8 cellular contexts compared by ENCODE assay signal in genomic region chr16:11312718-11313492, GRCh38. TPM values are rescaled to one million over a fixed set of nuclear protein-coding genes. Genes with fewer than 3 reads are reported as not detected.
DNase-seq lines count a peak whose midpoint lies in the region; ATAC-seq, FAIRE-seq and TF ChIP-seq lines count a peak whose summit lies in the region.

No MANE protein-coding gene starts in this region.

- H3K4me1 Mint-ChIP-seq in H9: peaks cover 50 to 55% of the 10 kb centered on the region in 2 experiments
- H3K4me1 Mint-ChIP-seq in activated CD4-positive, alpha-beta memory T cell treated with anti-CD3 and anti-CD28 coated beads, Interleukin-2, amount 10 ng/mL, durations not matched to agents 7 days and 5 days: peaks cover 65% of the 10 kb centered on the region

- DNase-seq in AG09309 (ENCODE audit: low read depth) (peak; percentile 27), H9 (peak; percentile 74), kidney (no peak), NCI-H2171 treated with DMSO at 0.1 percent for 48 hours (lab: John Stamatoyannopoulos, UW) (no peak)
- peak; percentile 55 for DNase-seq in activated CD4-positive, alpha-beta memory T cell treated with anti-CD3 and anti-CD28 coated beads, Interleukin-2, amount 10 ng/mL, durations not matched to agents 7 days and 5 days

- no peak overlapping the region for H2AFZ ChIP-seq in H9 (ENCODE audit: low read length)

- no peak overlapping the region for H2BK120ac ChIP-seq in H9 (ENCODE audit: low read depth, low read length, poor library complexity, severe bottlenecking)

- H3K18ac ChIP-seq in H9 (ENCODE audit: insufficient read length, low read depth, low read length): peak overlapping the region; percentile 90

- H3K9me3 Mint-ChIP-seq in H9: no peaks in the 10 kb centered on the region
- no peaks in the 10 kb centered on the region for H3K9me3 Mint-ChIP-seq in activated CD4-positive, alpha-beta memory T cell treated with anti-CD3 and anti-CD28 coated beads, Interleukin-2, amount 10 ng/mL, durations not matched to agents 7 days and 5 days

- WGBS in H9 (ENCODE audit: extremely low coverage, insufficient read length, low lambda C conversion rate): no CpG with 5 or more reads among the region's 8 CpGs

- H3K27ac ChIP-seq in H9 (ENCODE audit: insufficient read length, low read depth, low read length): peak overlapping the region; percentile 96
- H3K27ac ChIP-seq in kidney (ENCODE audit: low read depth in 2 of 2, low read length in 2 of 2): peak overlapping the region in 1 of 2 donors; percentile 52

- TF ChIP-seq CTCF in AG09309 (IDR thresholded peaks at IDR 0.05; ENCODE audit: control insufficient read depth, insufficient read depth, low read depth, low read length, missing control alignments) (no peak), H9 (conservative IDR thresholded peaks at IDR 0.05) (no peak), kidney (IDR thresholded peaks at IDR 0.05; ENCODE audit: borderline replicate concordance, extremely low read depth, insufficient read depth) (no peak)

- no peak overlapping the region for H3K56ac ChIP-seq in H9 (ENCODE audit: insufficient read length, low read depth, low read length)

- H3K27me3 Mint-ChIP-seq in H9 (ENCODE audit: low read depth): no peaks in the 10 kb centered on the region
- H3K27me3 Mint-ChIP-seq in activated CD4-positive, alpha-beta memory T cell treated with anti-CD3 and anti-CD28 coated beads, Interleukin-2, amount 10 ng/mL, durations not matched to agents 7 days and 5 days: no peaks in the 10 kb centered on the region

- no peaks in the 10 kb centered on the region for H4K20me1 ChIP-seq in H9 (ENCODE audit: control insufficient read depth, insufficient read depth, insufficient read length)

- H3K4me1 ChIP-seq in H9 (ENCODE audit: insufficient read depth, low read length): peaks cover 6% of the 10 kb centered on the region; the same call in 1 of the 2 replicates
- peaks cover 0 to 24% of the 10 kb centered on the region in 2 donors for H3K4me1 ChIP-seq in kidney (ENCODE audit: control insufficient read depth in 1 of 2, insufficient read depth in 1 of 2, low read depth in 1 of 2, low read length in 2 of 2)

- no peak overlapping the region for H2BK20ac ChIP-seq in H9 (ENCODE audit: low read depth, low read length, poor library complexity, severe bottlenecking)

- H4K91ac ChIP-seq in H9 (ENCODE audit: insufficient read length, low read depth, low read length): peak overlapping the region; percentile 63

- H2BK15ac ChIP-seq in H9 (ENCODE audit: low read depth, low read length): no peak overlapping the region

- H3K9ac ChIP-seq in H9 (ENCODE audit: extremely low read depth, insufficient read length, low read length): peak overlapping the region; percentile 34
- no peak overlapping the region for H3K9ac ChIP-seq in kidney (ENCODE audit: low read length in 2 of 2)

- peak overlapping the region; percentile 88 to 98 (median 90) for H3K27ac Mint-ChIP-seq in H9
- peak overlapping the region; percentile 68 for H3K27ac Mint-ChIP-seq in activated CD4-positive, alpha-beta memory T cell treated with anti-CD3 and anti-CD28 coated beads, Interleukin-2, amount 10 ng/mL, durations not matched to agents 7 days and 5 days

- CTCF ChIA-PET in activated CD4-positive, alpha-beta memory T cell treated with anti-CD3 and anti-CD28 coated beads, Interleukin-2, amount 10 ng/mL, durations not matched to agents 7 days and 5 days (lab: Charles Lee): interaction anchor here (0.9 to 1.5 kb wide), 7 partner anchors 15 to 349 kb away, joined by 3 to 5 read pairs (median 4); partner anchors contain the start of gene SOCS1

- no peaks in the 10 kb centered on the region for H3K79me1 ChIP-seq in H9 (ENCODE audit: insufficient read depth, low read depth, low read length, poor library complexity, severe bottlenecking)

- H2AK5ac ChIP-seq in H9 (ENCODE audit: insufficient read length, low read length): peak overlapping the region; percentile 57

- H3K36me3 ChIP-seq in kidney (ENCODE audit: control insufficient read depth in 1 of 2, insufficient read depth in 2 of 2, low read length in 2 of 2): no peaks in the 10 kb centered on the region

- H3K4ac ChIP-seq in H9 (ENCODE audit: low read depth, low read length): no peak overlapping the region

- H3K4me3 ChIP-seq in AG09309 (ENCODE audit: control insufficient read depth, low read depth, low read length): no peak overlapping the region
- peak overlapping the region; percentile 12 for H3K4me3 ChIP-seq in kidney (ENCODE audit: low read length in 2 of 2)

- intact Hi-C loops in kidney (cut with DNase I): no loop called here

- H3K14ac ChIP-seq in H9 (ENCODE audit: insufficient read depth, low read length): peak overlapping the region; percentile 78

- no peak overlapping the region for H3T11ph ChIP-seq in H9 (ENCODE audit: low read length)

- H3K27me3 ChIP-seq in H9 (ENCODE audit: insufficient read depth, low read length): no peaks in the 10 kb centered on the region

- no peak for FAIRE-seq in kidney (lab: Jason Lieb, UNC)

- no peak for ATAC-seq in GM21528 (IDR thresholded peaks at IDR 0.05; ENCODE audit: low FRiP score, unreplicated experiment)
- ATAC-seq in HG02571 (IDR thresholded peaks at IDR 0.05; ENCODE audit: unreplicated experiment): no peak
- no peak for ATAC-seq in HG03280 (IDR thresholded peaks at IDR 0.05; ENCODE audit: unreplicated experiment)

- peak overlapping the region; percentile 63 for H3K4me2 ChIP-seq in H9 (ENCODE audit: insufficient read depth, insufficient read length, low read length)

- H3K9me3 ChIP-seq in H9 (ENCODE audit: control insufficient read depth, low read depth, low read length) (no peaks in the 10 kb centered on the region), kidney (ENCODE audit: control insufficient read depth in 1 of 2, low read length in 2 of 2) (no peaks in the 10 kb centered on the region)

- POLR2A ChIA-PET in activated CD4-positive, alpha-beta memory T cell treated with anti-CD3 and anti-CD28 coated beads, Interleukin-2, amount 10 ng/mL, durations not matched to agents 7 days and 5 days (lab: Charles Lee): interaction anchor here (0.6 to 4.0 kb wide), 7 partner anchors 13 to 58 kb away, joined by 3 to 27 read pairs (median 3); partner anchors contain the start of genes SOCS1 and TNP2

- H3K36me3 Mint-ChIP-seq in H9 (ENCODE audit: insufficient read depth in 1 of 3, low read depth in 3 of 3): peaks cover 0 to 2% (median 0%) of the 10 kb centered on the region in 3 experiments; a peak in 1 of 7 replicates
- H3K36me3 Mint-ChIP-seq in activated CD4-positive, alpha-beta memory T cell treated with anti-CD3 and anti-CD28 coated beads, Interleukin-2, amount 10 ng/mL, durations not matched to agents 7 days and 5 days (ENCODE audit: low read depth): peaks cover 5% of the 10 kb centered on the region

- H3K4me3 Mint-ChIP-seq in H9: peak overlapping the region; percentile 7 to 41; a peak in 2 of 5 replicates
- peak overlapping the region; percentile 46 for H3K4me3 Mint-ChIP-seq in activated CD4-positive, alpha-beta memory T cell treated with anti-CD3 and anti-CD28 coated beads, Interleukin-2, amount 10 ng/mL, durations not matched to agents 7 days and 5 days

- no peak overlapping the region for H3K23ac ChIP-seq in H9 (ENCODE audit: insufficient read length, low read depth, low read length)

- H3K79me2 ChIP-seq in H9 (ENCODE audit: insufficient read depth, low read length): no peaks in the 10 kb centered on the region

- peak overlapping the region; percentile 91 for H4K5ac ChIP-seq in H9 (ENCODE audit: insufficient read length, low read depth, low read length)

- H4K8ac ChIP-seq in H9 (replicated peaks; ENCODE audit: insufficient read length, low read depth, low read length): peak overlapping the region; percentile 40

- H2BK12ac ChIP-seq in H9 (ENCODE audit: insufficient read length, low read depth, low read length): peak overlapping the region; percentile 47

- H3K23me2 ChIP-seq in H9 (ENCODE audit: insufficient read length, low read depth, low read length, poor library complexity, severe bottlenecking): no peaks in the 10 kb centered on the region

- peak overlapping the region; percentile 93 for H2BK5ac ChIP-seq in H9 (ENCODE audit: insufficient read length, low read length)

RNA-seq across cellular contexts. Expression of gene PRM1, which starts 31.8 kb away (rescaled TPM):
- not detected in 2 replicates for total RNA-seq in H9 (2021)
- total RNA-seq in activated CD4-positive, alpha-beta memory T cell treated with anti-CD3 and anti-CD28 coated beads, Interleukin-2, amount 10 ng/mL, durations not matched to agents 7 days and 5 days: not detected
- not detected for total RNA-seq in kidney
- not detected for polyA plus RNA-seq in kidney (ENCODE audit: insufficient read depth, low read depth, low replicate concordance)

RNA-seq across cellular contexts. Expression of gene RMI2, which starts 32.4 kb away (rescaled TPM):
- 55.7 and 57.6 TPM in 2 replicates for total RNA-seq in H9 (2021)
- total RNA-seq in activated CD4-positive, alpha-beta memory T cell treated with anti-CD3 and anti-CD28 coated beads, Interleukin-2, amount 10 ng/mL, durations not matched to agents 7 days and 5 days: 10 to 100 TPM; 45.9 to 46.6 TPM
- 4.6 TPM for total RNA-seq in kidney
- 5.2 TPM for polyA plus RNA-seq in kidney (ENCODE audit: insufficient read depth, low read depth, low replicate concordance)

RNA-seq across cellular contexts. Expression of gene PRM2, which starts 36.6 kb away (rescaled TPM):
- total RNA-seq in H9 (2021) (not detected in 2 replicates), kidney (not detected)
- total RNA-seq in activated CD4-positive, alpha-beta memory T cell treated with anti-CD3 and anti-CD28 coated beads, Interleukin-2, amount 10 ng/mL, durations not matched to agents 7 days and 5 days: not detected
- not detected for polyA plus RNA-seq in kidney (ENCODE audit: insufficient read depth, low read depth, low replicate concordance)

RNA-seq across cellular contexts. Expression of gene PRM3, which starts 39.5 kb away (rescaled TPM):
- not detected in 2 replicates for total RNA-seq in H9 (2021)
- not detected for total RNA-seq in activated CD4-positive, alpha-beta memory T cell treated with anti-CD3 and anti-CD28 coated beads, Interleukin-2, amount 10 ng/mL, durations not matched to agents 7 days and 5 days
- not detected for total RNA-seq in kidney
- not detected for polyA plus RNA-seq in kidney (ENCODE audit: insufficient read depth, low read depth, low replicate concordance)

RNA-seq across cellular contexts. Expression of gene TNP2, which starts 43.8 kb away (rescaled TPM):
- not detected in 2 replicates for total RNA-seq in H9 (2021)
- total RNA-seq in activated CD4-positive, alpha-beta memory T cell treated with anti-CD3 and anti-CD28 coated beads, Interleukin-2, amount 10 ng/mL, durations not matched to agents 7 days and 5 days: not detected
- not detected for total RNA-seq in kidney
- polyA plus RNA-seq in kidney (ENCODE audit: insufficient read depth, low read depth, low replicate concordance): not detected

Comparison
In these comparisons a context has a peak if more than half of its experiments do, and no peak if none do; other contexts are left out.
1. DNase-seq: peak in AG09309 (single experiment), H9 (single experiment) and activated CD4-positive, alpha-beta memory T cell treated with anti-CD3 and anti-CD28 coated beads, Interleukin-2, amount 10 ng/mL, durations not matched to agents 7 days and 5 days (single experiment); none in kidney (single experiment) and NCI-H2171 treated with DMSO at 0.1 percent for 48 hours (single experiment).